21 cellular contexts compared by ENCODE assay signal in genomic region chr5:160452721-160453263, GRCh38. TPM values are rescaled to one million over a fixed set of nuclear protein-coding genes. Genes with fewer than 3 reads are reported as not detected.
DNase-seq lines count a peak whose midpoint lies in the region; ATAC-seq, FAIRE-seq and TF ChIP-seq lines count a peak whose summit lies in the region.
"Had no signal": no experiment of that assay in that cellular context is flagged by ENCODE, and none has a peak within 500 bp of the region (broad histone marks: within the 10 kb centered on the region; RNA-seq: fewer than 3 reads in every experiment).

No MANE protein-coding gene starts in this region.

- no peak for FAIRE-seq in HepG2 (lab: Jason Lieb, UNC)
- no peak for FAIRE-seq in GM12878 (lab: Jason Lieb, UNC)
- FAIRE-seq: A204.1, G401.6 had no signal

- H3K4me3 ChIP-seq in right lobe of liver (no peak overlapping the region), HepG2 (replicated peaks in 1 of 3; ENCODE audit: insufficient read depth in 1 of 3, low read depth in 2 of 3, low read length in 3 of 3) (no peak overlapping the region), GM12878 (no peak overlapping the region)
- H3K4me3 ChIP-seq: HAP-1, SK-N-MC had no signal

- H3K4me1 ChIP-seq in right lobe of liver, result no peaks in the 10 kb centered on the region
- H3K4me1 ChIP-seq in HepG2 (ENCODE audit: insufficient read depth, low read length), result peaks cover 11% of the 10 kb centered on the region
- H3K4me1 ChIP-seq in GM12878 (ENCODE audit: control insufficient read depth, insufficient read depth, low read length), result peaks cover 55% of the 10 kb centered on the region
- H3K4me1 ChIP-seq: HAP-1 had no signal

- no peaks in the 10 kb centered on the region for H3K79me2 ChIP-seq in HepG2 (ENCODE audit: insufficient read depth, low read length)
- H3K79me2 ChIP-seq in GM12878 (ENCODE audit: control insufficient read depth, insufficient read depth, low read length), result no peaks in the 10 kb centered on the region; the same call in none of the 2 replicates

- H3K9me3 Mint-ChIP-seq in activated CD8-positive, alpha-beta T cell treated with anti-CD3 and anti-CD28 coated beads for 36 hours, result peaks cover 2% of the 10 kb centered on the region

- SMC1A ChIA-PET in GM12878 (lab: Charles Lee; ENCODE audit: uncharacterized antibody, unreplicated experiment), result interaction anchor here (1.0 to 3.7 kb wide), 6 partner anchors 11 to 22 kb away, joined by 3 to 50 read pairs (median 8); no protein-coding TSS in a partner anchor

- POLR2A ChIA-PET in HepG2 (lab: Yijun Ruan, JAX), result no interaction called here
- POLR2A ChIA-PET in GM12878 (lab: Charles Lee), result interaction anchor here (0.8 to 3.9 kb wide), 10 partner anchors 9 to 34 kb away, joined by 3 to 40 read pairs (median 4); partner anchors contain the start of genes PTTG1 and SLU7
- POLR2A ChIA-PET in activated CD8-positive, alpha-beta T cell treated with anti-CD3 and anti-CD28 coated beads for 36 hours (lab: Charles Lee), result interaction anchor here (1.1 to 2.2 kb wide), 2 partner anchors 11 to 15 kb away, joined by 4 to 7 read pairs; no protein-coding TSS in a partner anchor

- no peak overlapping the region for H2AFZ ChIP-seq in HepG2 (ENCODE audit: low read length)
- H2AFZ ChIP-seq in GM12878 (ENCODE audit: control insufficient read depth, low read depth, low read length), result peak overlapping the region; percentile 67

- TF ChIP-seq RAD21 in HepG2 (CRISPR knock-in tag; IDR thresholded peaks at IDR 0.05), result no peak
- no peak for TF ChIP-seq RAD21 in GM12878 (IDR thresholded peaks at IDR 0.05; ENCODE audit: insufficient read depth, low read depth, low read length)

- H3K9ac ChIP-seq in HepG2 (ENCODE audit: insufficient read depth, low read depth, low read length) (no peak overlapping the region), GM12878 (ENCODE audit: control insufficient read depth, insufficient read depth, low read length) (peak overlapping the region; percentile 33; the same call in 1 of the 2 replicates)

- no TSS peak for BruUV-seq in HepG2 (replicated peaks; lab: Mats Ljungman, UMichigan)
- no TSS peak for BruUV-seq in GM12878 (replicated peaks; lab: Mats Ljungman, UMichigan)

- H3K4me1 Mint-ChIP-seq in activated CD8-positive, alpha-beta T cell treated with anti-CD3 and anti-CD28 coated beads for 36 hours (ENCODE audit: low read depth), result peaks cover 26% of the 10 kb centered on the region

- H3K27ac ChIP-seq in right lobe of liver (no peak overlapping the region), HepG2 (ENCODE audit: extremely low read length, insufficient read depth, low read length) (no peak overlapping the region), GM12878 (ENCODE audit: control insufficient read depth, insufficient read depth) (peak overlapping the region; percentile 29)
- H3K27ac ChIP-seq: SK-N-MC had no signal

- TF ChIP-seq CTCF in right lobe of liver (IDR thresholded peaks at IDR 0.05) (no peak), HepG2 (CRISPR knock-in tag; IDR thresholded peaks at IDR 0.05) (no peak), GM12878 (IDR thresholded peaks at IDR 0.05 in 2 of 3, conservative IDR thresholded peaks at IDR 0.05 in 1 of 3; ENCODE audit: control insufficient read depth in 2 of 3, extremely low read depth in 1 of 3, insufficient read depth in 1 of 3, low read depth in 3 of 3, low read length in 3 of 3) (no peak)
- no peak for TF ChIP-seq CTCF in activated CD8-positive, alpha-beta T cell treated with anti-CD3 and anti-CD28 coated beads for 36 hours (IDR thresholded peaks at IDR 0.05)

- RAD21 ChIA-PET in GM12878 (lab: Charles Lee; ENCODE audit: unreplicated experiment), result interaction anchor here (1.1 to 4.0 kb wide), 7 partner anchors 8 to 42 kb away, joined by 3 to 43 read pairs (median 4); no protein-coding TSS in a partner anchor

- H3K27me3 ChIP-seq in right lobe of liver, result no peaks in the 10 kb centered on the region
- H3K27me3 ChIP-seq in HepG2 (ENCODE audit: control insufficient read depth in 1 of 2, insufficient read depth in 2 of 2, low read length in 2 of 2), result peaks cover 0 to 8% of the 10 kb centered on the region in 2 experiments; a peak in 3 of 5 replicates
- no peaks in the 10 kb centered on the region for H3K27me3 ChIP-seq in GM12878 (replicated peaks in 1 of 2; ENCODE audit: control insufficient read depth in 2 of 2, insufficient read depth in 2 of 2, low read length in 1 of 2)

- intact Hi-C loops in right lobe of liver (cut with DNase I), result no loop called here
- intact Hi-C loops in HepG2 (cut with micrococcal nuclease; ENCODE audit: unreplicated experiment), result no loop called here
- intact Hi-C loops in GM12878 (cut with micrococcal nuclease; ENCODE audit: unreplicated experiment), result no loop called here
- intact Hi-C loops in activated CD8-positive, alpha-beta T cell treated with anti-CD3 and anti-CD28 coated beads for 36 hours (cut with micrococcal nuclease), result no loop called here

- no peaks in the 10 kb centered on the region for H3K36me3 ChIP-seq in right lobe of liver
- H3K36me3 ChIP-seq in HepG2 (replicated peaks in 1 of 2; ENCODE audit: control insufficient read depth in 1 of 2, insufficient read depth in 2 of 2, low read length in 2 of 2), result no peaks in the 10 kb centered on the region
- H3K36me3 ChIP-seq in GM12878 (ENCODE audit: control insufficient read depth in 2 of 2, insufficient read depth in 2 of 2, low read length in 1 of 2), result no peaks in the 10 kb centered on the region
- H3K36me3 ChIP-seq: HAP-1 had no signal

- 39% methylated on average over 5 of the region's 6 CpGs for WGBS in right lobe of liver (ENCODE audit: insufficient coverage, low coverage, low lambda C conversion rate, missing lambda C conversion rate)
- WGBS in HepG2 (ENCODE audit: low lambda C conversion rate), result 35% methylated on average over 6 of the region's 6 CpGs
- 19% methylated on average over 6 of the region's 6 CpGs for WGBS in GM12878 (ENCODE audit: insufficient coverage, insufficient replicate concordance, low lambda C conversion rate, missing lambda C conversion rate)

- no peak overlapping the region for H3K27ac Mint-ChIP-seq in activated CD8-positive, alpha-beta T cell treated with anti-CD3 and anti-CD28 coated beads for 36 hours
- H3K27ac Mint-ChIP-seq: CD4-positive, alpha-beta T cell had no signal

- ATAC-seq in right lobe of liver (peak in 3 of 4 donors; percentile 24 to 62 (median 43)), HepG2 (no peak), GM12878 (peak; percentile 7; the same call in 1 of the 3 replicates)
- no peak for ATAC-seq in activated CD8-positive, alpha-beta T cell treated with anti-CD3 and anti-CD28 coated beads for 36 hours

- H3K36me3 Mint-ChIP-seq in activated CD8-positive, alpha-beta T cell treated with anti-CD3 and anti-CD28 coated beads for 36 hours (ENCODE audit: low read depth), result no peaks in the 10 kb centered on the region

- no peak overlapping the region for H3K4me3 Mint-ChIP-seq in activated CD8-positive, alpha-beta T cell treated with anti-CD3 and anti-CD28 coated beads for 36 hours
- H3K4me3 Mint-ChIP-seq: CD4-positive, alpha-beta T cell had no signal

- CTCF ChIA-PET in HepG2 (lab: Yijun Ruan, JAX; ENCODE audit: low intra/inter-chr PET ratio, low total read pairs), result no interaction called here
- CTCF ChIA-PET in GM12878 (lab: Yijun Ruan, JAX), result interaction anchor here (0.7 to 3.2 kb wide), 7 partner anchors 9 to 31 kb away, joined by 3 to 19 read pairs (median 5); no protein-coding TSS in a partner anchor
- CTCF ChIA-PET in activated CD8-positive, alpha-beta T cell treated with anti-CD3 and anti-CD28 coated beads for 36 hours (lab: Charles Lee), result interaction anchor here (0.7 to 1.8 kb wide), 4 partner anchors 11 to 62 kb away, joined by 3 to 6 read pairs (median 4); no protein-coding TSS in a partner anchor

- H3K4me2 ChIP-seq in HepG2 (ENCODE audit: low read depth, low read length), result no peak overlapping the region
- H3K4me2 ChIP-seq in GM12878 (ENCODE audit: control insufficient read depth, insufficient read depth), result peak overlapping the region; percentile 39

- DNase-seq in right lobe of liver (no peak), HepG2 (ENCODE audit: low spot score) (no peak), GM12878 (ENCODE audit: low read depth, low spot score) (no peak), medulla oblongata (ENCODE audit: extremely low spot score) (peak; percentile 22), KBM-7 (no peak), ACHN (no peak)
- no peak for DNase-seq in activated CD8-positive, alpha-beta T cell treated with anti-CD3 and anti-CD28 coated beads for 36 hours
- no peak for DNase-seq in stimulated activated CD4-positive, alpha-beta T cell treated with anti-CD3 and anti-CD28 coated beads, Interleukin-2, amount 100 ng/mL, for 48 hours
- DNase-seq: Calu3; CD4-positive, alpha-beta T cell; DMS79; Kasumi-1; NCI-H1436 treated with DMSO at 0.1 percent for 48 hours; NCI-H2081 treated with DMSO at 0.1 percent for 48 hours; NCI-H2227 treated with DMSO at 0.1 percent for 48 hours; NCI-H526; NK-92 treated with Interleukin-12 subunit alpha and Interleukin-12 subunit beta, amount 100 ng/mL, for 24 hours had no signal

- H3K27me3 Mint-ChIP-seq in activated CD8-positive, alpha-beta T cell treated with anti-CD3 and anti-CD28 coated beads for 36 hours, result no peaks in the 10 kb centered on the region
- H3K27me3 Mint-ChIP-seq: CD4-positive, alpha-beta T cell had no signal

- TF ChIP-seq EP300 in HepG2 (IDR thresholded peaks at IDR 0.05; ENCODE audit: low read depth in 2 of 2, low read length in 2 of 2) (no peak), HepG2 (CRISPR knock-in tag; IDR thresholded peaks at IDR 0.05; ENCODE audit: borderline replicate concordance) (no peak), GM12878 (IDR thresholded peaks at IDR 0.05; ENCODE audit: borderline replicate concordance in 1 of 2, control insufficient read depth in 1 of 2, low read depth in 2 of 2, low read length in 2 of 2) (0 out of 4 replicates have a peak, but pooled peaks of 1 of the 2 experiments have one; percentile 9)

- in situ Hi-C loops in HepG2 (cut with HindIII; ENCODE audit: extremely low pct_ligation_motif_present, low pct_unique_long_range_greater_than_20kb), result no loop called here
- in situ Hi-C loops in GM12878 (cut with MboI), result no loop called here
- in situ Hi-C loops in KBM-7 (cut with MboI; ENCODE audit: low pct_unique_long_range_greater_than_20kb, low sequenced_read_pairs), result no loop called here
- in situ Hi-C loops in ACHN (cut with HindIII; ENCODE audit: low pct_ligation_motif_present, low pct_unique_long_range_greater_than_20kb, low sequenced_read_pairs), result no loop called here

- H3K9me3 ChIP-seq in right lobe of liver, result no peaks in the 10 kb centered on the region
- H3K9me3 ChIP-seq in HepG2 (ENCODE audit: low read length), result no peaks in the 10 kb centered on the region
- peaks cover 8% of the 10 kb centered on the region; the same call in 2 of the 3 replicates for H3K9me3 ChIP-seq in GM12878 (replicated peaks; ENCODE audit: control insufficient read depth, insufficient read depth, low read length)
- H3K9me3 ChIP-seq: HAP-1 had no signal

- TF ChIP-seq POLR2A in right lobe of liver (IDR thresholded peaks at IDR 0.05), result no peak
- TF ChIP-seq POLR2A in HepG2 (IDR thresholded peaks at IDR 0.05; ENCODE audit: insufficient read depth in 1 of 2, low read depth in 2 of 2, low read length in 2 of 2), result no peak
- TF ChIP-seq POLR2A in GM12878 (IDR thresholded peaks at IDR 0.05; ENCODE audit: low read depth, low read length), result no peak

- H4K20me1 ChIP-seq in HepG2 (ENCODE audit: insufficient read depth, low read length), result no peaks in the 10 kb centered on the region
- H4K20me1 ChIP-seq in GM12878 (ENCODE audit: control insufficient read depth, insufficient read depth), result no peaks in the 10 kb centered on the region

RNA-seq across cellular contexts. Expression of gene PTTG1, which starts 31.1 kb away (rescaled TPM):
- total RNA-seq in right lobe of liver (1 to 10 TPM in 3 of 6 experiments, under 1 TPM in 3; 0.51 to 5.9 (median 2.6) TPM), HepG2 (2016; rRNA removed; fragmentation: Illumina TruSeq; extraction: Trizol) (161 and 206 TPM in 2 replicates), GM12878 (2014; rRNA removed) (234 and 273 TPM in 2 replicates), GM12878 (2014; rRNA removed; fragmentation: Illumina TruSeq; extraction: Trizol) (301 TPM in 2 replicates), GM12878 (2021) (154 and 168 TPM in 2 replicates)
- total RNA-seq in HepG2 (2016; cell fraction: cytosol; rRNA removed; fragmentation: Illumina TruSeq; extraction: Trizol; ENCODE audit: low read depth), result 61.6 and 66.4 TPM in 2 replicates
- 157 and 223 TPM in 2 replicates for total RNA-seq in HepG2 (2016; cell fraction: insoluble cytoplasmic fraction; rRNA removed; fragmentation: Illumina TruSeq; extraction: Trizol)
- 67.0 and 69.1 TPM in 2 replicates for total RNA-seq in HepG2 (2016; cell fraction: membrane; rRNA removed; fragmentation: Illumina TruSeq; extraction: Trizol)
- 66.0 and 73.6 TPM in 2 replicates for total RNA-seq in HepG2 (2016; cell fraction: nucleus; rRNA removed; fragmentation: Illumina TruSeq; extraction: Trizol)
- polyA plus RNA-seq in HepG2 (2011; rRNA removed) (53.0 and 102 TPM in 2 replicates), GM12878 (2011; rRNA removed) (322 and 441 TPM in 2 replicates), GM12878 (2014; fragmentation: Illumina TruSeq; extraction: Trizol) (609 and 993 TPM in 2 replicates), GM12878 (2014; fragmentation: Nextera tagmentation; extraction: Ambion mirVana) (1,000 to 10,000 TPM in 1 of 2 experiments, 100 to 1,000 TPM in 1; 946 to 1,033 TPM), GM12878 (2014; rRNA removed) (230 and 381 TPM in 2 replicates), GM12878 (2016; fragmentation: Nextera tagmentation; extraction: Ambion mirVana) (100 to 1,000 TPM; 372 to 407 TPM)
- polyA plus RNA-seq in HepG2 (2011; cell fraction: cytosol; rRNA removed), result 166 and 211 TPM in 2 replicates
- 50.7 and 64.1 TPM in 2 replicates for polyA plus RNA-seq in HepG2 (2011; cell fraction: nucleus; rRNA removed)
- polyA plus RNA-seq in HepG2 (2012), result 42.2 and 101 TPM in 2 replicates
- polyA plus RNA-seq in HepG2 (2016; cell fraction: cytosol; fragmentation: Illumina TruSeq; extraction: Trizol; ENCODE audit: low read depth), result 50.9 and 58.2 TPM in 2 replicates
- polyA plus RNA-seq in HepG2 (2016; cell fraction: insoluble cytoplasmic fraction; fragmentation: Illumina TruSeq; extraction: Trizol; ENCODE audit: low read depth), result 204 and 208 TPM in 2 replicates
- polyA plus RNA-seq in HepG2 (2016; cell fraction: membrane; fragmentation: Illumina TruSeq; extraction: Trizol; ENCODE audit: low read depth), result 60.1 and 60.7 TPM in 2 replicates
- 84.3 and 91.2 TPM in 2 replicates for polyA plus RNA-seq in HepG2 (2016; cell fraction: nucleus; fragmentation: Illumina TruSeq; extraction: Trizol; ENCODE audit: insufficient read depth, low read depth)
- 40.6 and 146 TPM in 2 replicates for polyA minus RNA-seq in HepG2 (2011; rRNA and poly(A)+ RNA removed; ENCODE audit: low replicate concordance)
- polyA minus RNA-seq in HepG2 (2011; cell fraction: cytosol; rRNA and poly(A)+ RNA removed), result 17.1 and 33.2 TPM in 2 replicates
- 21.5 and 33.3 TPM in 2 replicates for polyA minus RNA-seq in HepG2 (2011; cell fraction: nucleus; rRNA and poly(A)+ RNA removed)
- total RNA-seq in GM12878 (2013; cell fraction: nucleolus; rRNA removed), result 68.9 and 70.9 TPM in 2 replicates
- 244 TPM for polyA plus RNA-seq in GM12878 (2011; ENCODE audit: low read depth)
- polyA plus RNA-seq in GM12878 (2011; cell fraction: cytosol; rRNA removed), result 515 and 857 TPM in 2 replicates
- 224 and 286 TPM in 2 replicates for polyA plus RNA-seq in GM12878 (2011; cell fraction: nucleus; rRNA removed)
- 111 and 166 TPM in 2 replicates for polyA plus RNA-seq in GM12878 (2012)
- 99.0 and 141 TPM in 2 replicates for polyA minus RNA-seq in GM12878 (2011; rRNA and poly(A)+ RNA removed)
- 31.5 and 38.2 TPM in 2 replicates for polyA minus RNA-seq in GM12878 (2011; cell fraction: cytosol; rRNA and poly(A)+ RNA removed)
- 38.2 and 46.3 TPM in 2 replicates for polyA minus RNA-seq in GM12878 (2011; cell fraction: nucleus; rRNA and poly(A)+ RNA removed)
- 100 to 1,000 TPM; 132 to 139 TPM for total RNA-seq in activated CD8-positive, alpha-beta T cell treated with anti-CD3 and anti-CD28 coated beads for 36 hours

RNA-seq across cellular contexts. Expression of gene SLU7, which starts 33.9 kb away (rescaled TPM):
- 10 to 100 TPM; 11.6 to 19.4 (median 17.0) TPM for total RNA-seq in right lobe of liver
- 39.2 and 52.6 TPM in 2 replicates for total RNA-seq in HepG2 (2016; rRNA removed; fragmentation: Illumina TruSeq; extraction: Trizol)
- total RNA-seq in HepG2 (2016; cell fraction: cytosol; rRNA removed; fragmentation: Illumina TruSeq; extraction: Trizol; ENCODE audit: low read depth), result 5.4 and 6.3 TPM in 2 replicates
- total RNA-seq in HepG2 (2016; cell fraction: insoluble cytoplasmic fraction; rRNA removed; fragmentation: Illumina TruSeq; extraction: Trizol), result 37.1 and 52.6 TPM in 2 replicates
- total RNA-seq in HepG2 (2016; cell fraction: membrane; rRNA removed; fragmentation: Illumina TruSeq; extraction: Trizol), result 12.2 and 13.1 TPM in 2 replicates
- total RNA-seq in HepG2 (2016; cell fraction: nucleus; rRNA removed; fragmentation: Illumina TruSeq; extraction: Trizol), result 23.3 and 25.9 TPM in 2 replicates
- polyA plus RNA-seq in HepG2 (2011; rRNA removed), result 13.6 and 24.0 TPM in 2 replicates
- polyA plus RNA-seq in HepG2 (2011; cell fraction: cytosol; rRNA removed), result 10.5 and 14.8 TPM in 2 replicates
- 8.8 and 11.4 TPM in 2 replicates for polyA plus RNA-seq in HepG2 (2011; cell fraction: nucleus; rRNA removed)
- polyA plus RNA-seq in HepG2 (2012), result 36.7 and 47.7 TPM in 2 replicates
- 3.8 and 3.9 TPM in 2 replicates for polyA plus RNA-seq in HepG2 (2016; cell fraction: cytosol; fragmentation: Illumina TruSeq; extraction: Trizol; ENCODE audit: low read depth)
- 41.9 and 42.0 TPM in 2 replicates for polyA plus RNA-seq in HepG2 (2016; cell fraction: insoluble cytoplasmic fraction; fragmentation: Illumina TruSeq; extraction: Trizol; ENCODE audit: low read depth)
- polyA plus RNA-seq in HepG2 (2016; cell fraction: membrane; fragmentation: Illumina TruSeq; extraction: Trizol; ENCODE audit: low read depth), result 4.5 and 5.5 TPM in 2 replicates
- polyA plus RNA-seq in HepG2 (2016; cell fraction: nucleus; fragmentation: Illumina TruSeq; extraction: Trizol; ENCODE audit: insufficient read depth, low read depth), result 29.1 and 31.2 TPM in 2 replicates
- polyA minus RNA-seq in HepG2 (2011; rRNA and poly(A)+ RNA removed; ENCODE audit: low replicate concordance), result 3.7 and 8.6 TPM in 2 replicates
- polyA minus RNA-seq in HepG2 (2011; cell fraction: cytosol; rRNA and poly(A)+ RNA removed), result 7.6 and 13.9 TPM in 2 replicates
- polyA minus RNA-seq in HepG2 (2011; cell fraction: nucleus; rRNA and poly(A)+ RNA removed), result 25.4 and 32.6 TPM in 2 replicates
- 36.9 and 53.4 TPM in 2 replicates for total RNA-seq in GM12878 (2013; cell fraction: nucleolus; rRNA removed)
- 32.9 and 36.2 TPM in 2 replicates for total RNA-seq in GM12878 (2014; rRNA removed)
- total RNA-seq in GM12878 (2014; rRNA removed; fragmentation: Illumina TruSeq; extraction: Trizol), result 51.9 and 56.0 TPM in 2 replicates
- total RNA-seq in GM12878 (2021), result 35.2 and 38.6 TPM in 2 replicates
- 47.3 TPM for polyA plus RNA-seq in GM12878 (2011; ENCODE audit: low read depth)
- polyA plus RNA-seq in GM12878 (2011; rRNA removed), result 52.8 and 77.4 TPM in 2 replicates
- 12.9 and 15.4 TPM in 2 replicates for polyA plus RNA-seq in GM12878 (2011; cell fraction: cytosol; rRNA removed)
- 30.5 and 31.1 TPM in 2 replicates for polyA plus RNA-seq in GM12878 (2011; cell fraction: nucleus; rRNA removed)
- polyA plus RNA-seq in GM12878 (2012), result 63.6 and 64.4 TPM in 2 replicates
- polyA plus RNA-seq in GM12878 (2014; fragmentation: Illumina TruSeq; extraction: Trizol), result 55.2 and 57.7 TPM in 2 replicates
- 10 to 100 TPM; 40.9 to 41.2 TPM for polyA plus RNA-seq in GM12878 (2014; fragmentation: Nextera tagmentation; extraction: Ambion mirVana)
- polyA plus RNA-seq in GM12878 (2014; rRNA removed), result 32.7 and 35.9 TPM in 2 replicates
- polyA plus RNA-seq in GM12878 (2016; fragmentation: Nextera tagmentation; extraction: Ambion mirVana), result 10 to 100 TPM; 53.4 to 54.0 TPM
- polyA minus RNA-seq in GM12878 (2011; rRNA and poly(A)+ RNA removed), result 23.0 and 30.4 TPM in 2 replicates
- 8.7 and 16.0 TPM in 2 replicates for polyA minus RNA-seq in GM12878 (2011; cell fraction: cytosol; rRNA and poly(A)+ RNA removed)
- 13.4 and 20.5 TPM in 2 replicates for polyA minus RNA-seq in GM12878 (2011; cell fraction: nucleus; rRNA and poly(A)+ RNA removed)
- 10 to 100 TPM; 38.4 to 40.9 TPM for total RNA-seq in activated CD8-positive, alpha-beta T cell treated with anti-CD3 and anti-CD28 coated beads for 36 hours

RNA-seq across cellular contexts. Expression of gene FAM200C, which starts 52.9 kb away (rescaled TPM):
- total RNA-seq in right lobe of liver (1 to 10 TPM in 2 of 6 experiments, under 1 TPM in 4; 0.56 to 1.2 (median 0.95) TPM), HepG2 (2016; rRNA removed; fragmentation: Illumina TruSeq; extraction: Trizol) (4.7 and 6.4 TPM in 2 replicates), GM12878 (2014; rRNA removed) (2.0 and 2.5 TPM in 2 replicates), GM12878 (2014; rRNA removed; fragmentation: Illumina TruSeq; extraction: Trizol) (2.5 and 2.6 TPM in 2 replicates), GM12878 (2021) (2.0 and 2.4 TPM in 2 replicates)
- 1.4 and 1.5 TPM in 2 replicates for total RNA-seq in HepG2 (2016; cell fraction: cytosol; rRNA removed; fragmentation: Illumina TruSeq; extraction: Trizol; ENCODE audit: low read depth)
- total RNA-seq in HepG2 (2016; cell fraction: insoluble cytoplasmic fraction; rRNA removed; fragmentation: Illumina TruSeq; extraction: Trizol), result 4.8 and 6.4 TPM in 2 replicates
- total RNA-seq in HepG2 (2016; cell fraction: membrane; rRNA removed; fragmentation: Illumina TruSeq; extraction: Trizol), result 2.7 and 2.8 TPM in 2 replicates
- total RNA-seq in HepG2 (2016; cell fraction: nucleus; rRNA removed; fragmentation: Illumina TruSeq; extraction: Trizol), result 4.6 and 5.8 TPM in 2 replicates
- polyA plus RNA-seq in HepG2 (2011; rRNA removed) (2.7 and 3.2 TPM in 2 replicates), GM12878 (2011; rRNA removed) (2.9 and 4.7 TPM in 2 replicates), GM12878 (2014; fragmentation: Illumina TruSeq; extraction: Trizol) (1.3 and 2.0 TPM in 2 replicates), GM12878 (2014; fragmentation: Nextera tagmentation; extraction: Ambion mirVana) (1 to 10 TPM; 1.0 to 1.2 TPM), GM12878 (2014; rRNA removed) (1.6 and 1.8 TPM in 2 replicates), GM12878 (2016; fragmentation: Nextera tagmentation; extraction: Ambion mirVana) (1 to 10 TPM; 4.7 to 5.4 TPM)
- 1.2 and 1.5 TPM in 2 replicates for polyA plus RNA-seq in HepG2 (2011; cell fraction: cytosol; rRNA removed)
- polyA plus RNA-seq in HepG2 (2011; cell fraction: nucleus; rRNA removed), result 2.3 and 3.1 TPM in 2 replicates
- polyA plus RNA-seq in HepG2 (2012), result 2.5 and 3.8 TPM in 2 replicates
- 0.40 and 0.49 TPM in 2 replicates for polyA plus RNA-seq in HepG2 (2016; cell fraction: cytosol; fragmentation: Illumina TruSeq; extraction: Trizol; ENCODE audit: low read depth)
- 3.9 and 4.4 TPM in 2 replicates for polyA plus RNA-seq in HepG2 (2016; cell fraction: insoluble cytoplasmic fraction; fragmentation: Illumina TruSeq; extraction: Trizol; ENCODE audit: low read depth)
- 0.83 and 1.1 TPM in 2 replicates for polyA plus RNA-seq in HepG2 (2016; cell fraction: membrane; fragmentation: Illumina TruSeq; extraction: Trizol; ENCODE audit: low read depth)
- polyA plus RNA-seq in HepG2 (2016; cell fraction: nucleus; fragmentation: Illumina TruSeq; extraction: Trizol; ENCODE audit: insufficient read depth, low read depth), result 6.4 and 6.6 TPM in 2 replicates
- 2.0 and 3.0 TPM in 2 replicates for polyA minus RNA-seq in HepG2 (2011; rRNA and poly(A)+ RNA removed; ENCODE audit: low replicate concordance)
- polyA minus RNA-seq in HepG2 (2011; cell fraction: cytosol; rRNA and poly(A)+ RNA removed), result 1.9 and 2.4 TPM in 2 replicates
- polyA minus RNA-seq in HepG2 (2011; cell fraction: nucleus; rRNA and poly(A)+ RNA removed), result 8.4 and 11.1 TPM in 2 replicates
- total RNA-seq in GM12878 (2013; cell fraction: nucleolus; rRNA removed), result 10.5 and 11.7 TPM in 2 replicates
- polyA plus RNA-seq in GM12878 (2011; ENCODE audit: low read depth), result 0.21 TPM
- 0.92 and 1.2 TPM in 2 replicates for polyA plus RNA-seq in GM12878 (2011; cell fraction: cytosol; rRNA removed)
- 1.7 and 2.3 TPM in 2 replicates for polyA plus RNA-seq in GM12878 (2011; cell fraction: nucleus; rRNA removed)
- polyA plus RNA-seq in GM12878 (2012), result 0.58 and 1.5 TPM in 2 replicates
- polyA minus RNA-seq in GM12878 (2011; rRNA and poly(A)+ RNA removed), result 1.9 and 2.9 TPM in 2 replicates
- polyA minus RNA-seq in GM12878 (2011; cell fraction: cytosol; rRNA and poly(A)+ RNA removed), result 0.40 and 0.42 TPM in 2 replicates
- polyA minus RNA-seq in GM12878 (2011; cell fraction: nucleus; rRNA and poly(A)+ RNA removed), result 1.9 and 3.1 TPM in 2 replicates
- under 1 TPM; 0.83 to 0.97 TPM for total RNA-seq in activated CD8-positive, alpha-beta T cell treated with anti-CD3 and anti-CD28 coated beads for 36 hours

Comparison
In these comparisons a context has a peak if more than half of its experiments do, and no peak if none do; other contexts are left out.
1. ATAC-seq: peak in right lobe of liver (3 of 4) and GM12878 (single experiment); none in HepG2 (single experiment) and activated CD8-positive, alpha-beta T cell treated with anti-CD3 and anti-CD28 coated beads for 36 hours (single experiment).
2. RNA of gene PTTG1, which starts 31.1 kb away (total RNA-seq): 68.9 to 301 TPM in GM12878, 61.6 to 223 TPM in HepG2 and 132 to 139 TPM in activated CD8-positive, alpha-beta T cell treated with anti-CD3 and anti-CD28 coated beads for 36 hours; 0.51 to 5.9 TPM in right lobe of liver; every median in the first group is over 4 times any median in the second.